Comparison of ENCODE assay signal across 17 cellular contexts in genomic region chr12:56205445-56205844, GRCh38. TPM values are rescaled to one million over a fixed set of nuclear protein-coding genes. Genes with fewer than 3 reads are reported as not detected.
DNase-seq lines count a peak whose midpoint lies in the region; ATAC-seq and TF ChIP-seq lines count a peak whose summit lies in the region.
"Had no signal": no experiment of that assay in that cellular context is flagged by ENCODE, and none has a peak within 500 bp of the region (broad histone marks: within the 10 kb centered on the region; RNA-seq: fewer than 3 reads in every experiment).

No MANE protein-coding gene starts in this region.

- H3K4me2 ChIP-seq in osteoblast (ENCODE audit: insufficient read depth, low read length), result no peak overlapping the region

- peaks cover 4% of the 10 kb centered on the region for H3K27me3 Mint-ChIP-seq in HFFc6 (ENCODE audit: insufficient read depth)
- H3K27me3 Mint-ChIP-seq: activated CD4-positive, alpha-beta memory T cell treated with anti-CD3 and anti-CD28 coated beads, Interleukin-2, amount 10 ng/mL, durations not matched to agents 7 days and 5 days had no signal

- peaks cover 31% of the 10 kb centered on the region for H3K4me1 Mint-ChIP-seq in HFFc6 (ENCODE audit: low read depth)
- H3K4me1 Mint-ChIP-seq: activated CD4-positive, alpha-beta memory T cell treated with anti-CD3 and anti-CD28 coated beads, Interleukin-2, amount 10 ng/mL, durations not matched to agents 7 days and 5 days had no signal

- DNase-seq in DMS53 (lab: John Stamatoyannopoulos, UW) (peak; percentile 15), DMS53 treated with DMSO at 0.1 percent for 48 hours (lab: John Stamatoyannopoulos, UW; ENCODE audit: unreplicated experiment) (no peak), HFFc6 (no peak), ascending aorta (ENCODE audit: low spot score in 2 of 2) (no peak), osteoblast (ENCODE audit: insufficient read length, low spot score, missing footprints) (peak; percentile 25), NCI-H748 (lab: John Stamatoyannopoulos, UW; ENCODE audit: unreplicated experiment) (no peak), NCI-H524 treated with DMSO at 0.1 percent for 48 hours (lab: John Stamatoyannopoulos, UW) (no peak), left lobe of liver (ENCODE audit: low spot score) (no peak)
- DNase-seq: 8988T; activated CD4-positive, alpha-beta memory T cell treated with anti-CD3 and anti-CD28 coated beads, Interleukin-2, amount 10 ng/mL, durations not matched to agents 7 days and 5 days; activated effector memory CD4-positive, alpha-beta T cell treated with anti-CD3 and anti-CD28 coated beads, Interleukin-2, amount 50 U/mL, for 16 hours; NCI-H524; retina; T-helper 9 cell had no signal

- no peak overlapping the region for H2AFZ ChIP-seq in osteoblast (ENCODE audit: low read length)

- ATAC-seq in left lobe of liver, result no peak

- H3K27ac Mint-ChIP-seq in HFFc6, result peak overlapping the region; percentile 29; the same call in 1 of the 2 replicates

- H3K27me3 ChIP-seq in ascending aorta (no peaks in the 10 kb centered on the region), osteoblast (ENCODE audit: insufficient read depth, low read length) (no peaks in the 10 kb centered on the region)
- H3K27me3 ChIP-seq: tibial nerve had no signal

- no peak overlapping the region for H3K4me3 Mint-ChIP-seq in HFFc6
- H3K4me3 Mint-ChIP-seq: activated CD4-positive, alpha-beta memory T cell treated with anti-CD3 and anti-CD28 coated beads, Interleukin-2, amount 10 ng/mL, durations not matched to agents 7 days and 5 days had no signal

- H3K9me3 Mint-ChIP-seq in HFFc6, result no peaks in the 10 kb centered on the region
- H3K9me3 Mint-ChIP-seq: activated CD4-positive, alpha-beta memory T cell treated with anti-CD3 and anti-CD28 coated beads, Interleukin-2, amount 10 ng/mL, durations not matched to agents 7 days and 5 days had no signal

- H3K27ac ChIP-seq in ascending aorta (peak overlapping the region; percentile 1 to 38), osteoblast (ENCODE audit: low read depth, low read length) (no peak overlapping the region)

- H3K9me3 ChIP-seq in ascending aorta (no peaks in the 10 kb centered on the region), osteoblast (ENCODE audit: low read depth, low read length) (no peaks in the 10 kb centered on the region)
- H3K9me3 ChIP-seq: tibial nerve had no signal

- peaks cover 3% of the 10 kb centered on the region for H3K79me2 ChIP-seq in osteoblast (ENCODE audit: insufficient read depth, low read length)

- 0 out of 2 replicates have a peak, but pooled peaks have one; percentile 14 for TF ChIP-seq CTCF in HFFc6 (IDR thresholded peaks at IDR 0.05)
- no peak for TF ChIP-seq CTCF in ascending aorta (IDR thresholded peaks at IDR 0.05)
- TF ChIP-seq CTCF in osteoblast (IDR thresholded peaks at IDR 0.05; ENCODE audit: extremely low read depth, low read depth, low read length), result no peak

- peaks cover 18% of the 10 kb centered on the region for H4K20me1 ChIP-seq in osteoblast (ENCODE audit: insufficient read depth, low read length)

- H3K36me3 ChIP-seq in ascending aorta (peaks cover 49 to 61% of the 10 kb centered on the region in 2 donors), osteoblast (ENCODE audit: insufficient read depth, low read length) (peaks cover 49% of the 10 kb centered on the region)

- H3K36me3 Mint-ChIP-seq in HFFc6 (ENCODE audit: low read depth), result peaks cover 41% of the 10 kb centered on the region

- H3K4me3 ChIP-seq in ascending aorta (no peak overlapping the region), osteoblast (ENCODE audit: insufficient read depth, low read length) (no peak overlapping the region)
- H3K4me3 ChIP-seq: tibial nerve had no signal

- H3K4me1 ChIP-seq in ascending aorta, result peaks cover 0 to 2% of the 10 kb centered on the region in 2 donors
- peaks cover 11% of the 10 kb centered on the region for H3K4me1 ChIP-seq in osteoblast (ENCODE audit: insufficient read depth, low read length)

- intact Hi-C loops in ascending aorta (cut with DNase I), result no loop called here

RNA-seq across cellular contexts. Expression of gene SMARCC2, which starts 16.2 kb away (rescaled TPM):
- total RNA-seq in HFFc6 (2021; fragmentation: NEBNext Ultra II Directional; extraction: Animal tissue kit (Norgen Biotek cat#: 25700)), result 10 to 100 TPM; 72.1 to 99.8 (median 87.1) TPM
- 53.9 TPM for total RNA-seq in ascending aorta
- total RNA-seq in osteoblast, result 65.9 and 70.4 TPM in 2 replicates
- total RNA-seq in left lobe of liver, result 27.6 TPM

RNA-seq across cellular contexts. Expression of gene RNF41, which starts 16.3 kb away (rescaled TPM):
- 100 to 1,000 TPM in 1 of 6 experiments, 10 to 100 TPM in 5; 65.9 to 103 (median 71.2) TPM for total RNA-seq in HFFc6 (2021; fragmentation: NEBNext Ultra II Directional; extraction: Animal tissue kit (Norgen Biotek cat#: 25700))
- 50.3 TPM for total RNA-seq in ascending aorta
- 155 and 159 TPM in 2 replicates for total RNA-seq in osteoblast
- 13.2 TPM for total RNA-seq in left lobe of liver

RNA-seq across cellular contexts. Expression of gene NABP2, which starts 18.7 kb away (rescaled TPM):
- total RNA-seq in HFFc6 (2021; fragmentation: NEBNext Ultra II Directional; extraction: Animal tissue kit (Norgen Biotek cat#: 25700)), result 10 to 100 TPM; 46.8 to 53.6 (median 49.4) TPM
- total RNA-seq in ascending aorta (2.8 TPM), osteoblast (26.8 and 27.4 TPM in 2 replicates), left lobe of liver (16.0 TPM)

RNA-seq across cellular contexts. Expression of gene SLC39A5, which starts 24.4 kb away (rescaled TPM):
- under 1 TPM in 1 of 6 experiments, not detected in 5; 0.10 TPM for total RNA-seq in HFFc6 (2021; fragmentation: NEBNext Ultra II Directional; extraction: Animal tissue kit (Norgen Biotek cat#: 25700))
- total RNA-seq in ascending aorta, result not detected
- not detected in 2 replicates for total RNA-seq in osteoblast
- 227 TPM for total RNA-seq in left lobe of liver
- total RNA-seq: H1, lung microvascular endothelial cell had no signal

RNA-seq across cellular contexts. Expression of gene MYL6, which starts 47.3 kb away (rescaled TPM):
- 1,000 to 10,000 TPM; 2,668 to 3,384 (median 3,141) TPM for total RNA-seq in HFFc6 (2021; fragmentation: NEBNext Ultra II Directional; extraction: Animal tissue kit (Norgen Biotek cat#: 25700))
- total RNA-seq in ascending aorta (1,476 TPM), osteoblast (848 and 873 TPM in 2 replicates), left lobe of liver (376 TPM)

Comparison
In these comparisons a context has a peak if more than half of its experiments do, and no peak if none do; other contexts are left out.
1. DNase-seq: peak in DMS53 (single experiment) and osteoblast (single experiment); none in DMS53 treated with DMSO at 0.1 percent for 48 hours (single experiment), HFFc6 (single experiment), ascending aorta (0 of 2), NCI-H748 (single experiment), NCI-H524 treated with DMSO at 0.1 percent for 48 hours (single experiment) and left lobe of liver (single experiment).